ENCODE assay signal across 16 cellular contexts in genomic region chr1:901108-901859, GRCh38. TPM values are rescaled to one million over a fixed set of nuclear protein-coding genes. Genes with fewer than 3 reads are reported as not detected.
A peak's percentile ranks its signal among the peaks of the same experiment; 100 is the strongest.
DNase-seq lines count a peak whose midpoint lies in the region; ATAC-seq and TF ChIP-seq lines count a peak whose summit lies in the region.
"Had no signal": no experiment of that assay in that cellular context is flagged by ENCODE, and none has a peak within 500 bp of the region (broad histone marks: within the 10 kb centered on the region; RNA-seq: fewer than 3 reads in every experiment).

No MANE protein-coding gene starts in this region.

- no peaks in the 10 kb centered on the region for H3K9me3 ChIP-seq in heart right ventricle
- no peaks in the 10 kb centered on the region for H3K9me3 ChIP-seq in esophagus muscularis mucosa
- H3K9me3 ChIP-seq in suprapubic skin = no peaks in the 10 kb centered on the region
- H3K9me3 ChIP-seq: SJSA1 had no signal

- no peak for TF ChIP-seq POLR2A in esophagus muscularis mucosa (IDR thresholded peaks at IDR 0.05; ENCODE audit: low read depth)
- no peak for TF ChIP-seq POLR2A in suprapubic skin (IDR thresholded peaks at IDR 0.05)

- peak; percentile 29 for DNase-seq in Right ventricle myocardium superior
- DNase-seq in heart right ventricle = no peak
- peak; percentile 44 to 59 for DNase-seq in NCI-H526 (lab: John Stamatoyannopoulos, UW)
- DNase-seq in esophagus muscularis mucosa (ENCODE audit: extremely low spot score) = peak; percentile 60
- DNase-seq in suprapubic skin (ENCODE audit: low spot score in 2 of 2) = peak; percentile 52 to 54
- DNase-seq in COLO829 (ENCODE audit: low spot score) = no peak
- DNase-seq in NCI-H748 (lab: John Stamatoyannopoulos, UW; ENCODE audit: unreplicated experiment) = no peak
- DNase-seq: C1 segment of cervical spinal cord, GF-D8, HFFc6, NCI-H1417, NCI-H187 treated with DMSO at 0.1 percent for 48 hours, NCI-H748 treated with DMSO at 0.1 percent for 48 hours had no signal

- no peak for TF ChIP-seq EP300 in esophagus muscularis mucosa (IDR thresholded peaks at IDR 0.05)
- TF ChIP-seq EP300 in suprapubic skin (IDR thresholded peaks at IDR 0.05) = no peak

- intact Hi-C loops in Right ventricle myocardium superior (cut with DNase I) = no loop called here
- intact Hi-C loops in heart right ventricle (cut with DNase I) = loop anchor here in 3 of 10 donors (5.0 to 10.0 kb wide), 2 partner anchors 36 to 54 kb away; partner anchors contain the start of gene NOC2L (in 2 of the 3)
- intact Hi-C loops in esophagus muscularis mucosa (cut with DNase I) = loop anchor here (5.0 kb wide), 1 partner anchor 36 kb away; no protein-coding TSS in a partner anchor

- no peak overlapping the region for H3K27ac ChIP-seq in heart right ventricle
- H3K27ac ChIP-seq in esophagus muscularis mucosa (replicated peaks in 1 of 4) = no peak overlapping the region
- H3K27ac ChIP-seq in suprapubic skin = no peak overlapping the region
- H3K27ac ChIP-seq: RWPE1, SJSA1 had no signal

- no peaks in the 10 kb centered on the region for H3K36me3 ChIP-seq in heart right ventricle
- no peaks in the 10 kb centered on the region for H3K36me3 ChIP-seq in esophagus muscularis mucosa
- no peaks in the 10 kb centered on the region for H3K36me3 ChIP-seq in suprapubic skin
- H3K36me3 ChIP-seq: SJSA1 had no signal

- 79 to 80% methylated on average over 18 of the region's 18 CpGs for WGBS in heart right ventricle, 2 donors
- 86% methylated on average over 18 of the region's 18 CpGs for WGBS in esophagus muscularis mucosa
- 75% methylated on average over 18 of the region's 18 CpGs for WGBS in suprapubic skin

- no peak for ATAC-seq in Right ventricle myocardium superior (ENCODE audit: poor library complexity)
- no peak for ATAC-seq in heart right ventricle
- ATAC-seq in HG02678 (IDR thresholded peaks at IDR 0.05; ENCODE audit: unreplicated experiment) = no peak

- H3K4me3 ChIP-seq in heart right ventricle = no peak overlapping the region
- no peak overlapping the region for H3K4me3 ChIP-seq in esophagus muscularis mucosa
- no peak overlapping the region for H3K4me3 ChIP-seq in suprapubic skin
- H3K4me3 ChIP-seq: SJSA1 had no signal

- H3K4me1 ChIP-seq in heart right ventricle (peaks cover 3 to 25% (median 11%) of the 10 kb centered on the region in 9 donors), esophagus muscularis mucosa (peaks cover 9 to 25% (median 25%) of the 10 kb centered on the region in 4 donors), suprapubic skin (peaks cover 23% of the 10 kb centered on the region)

- TF ChIP-seq CTCF in heart right ventricle (IDR thresholded peaks at IDR 0.05) (no peak), esophagus muscularis mucosa (IDR thresholded peaks at IDR 0.05) (no peak), suprapubic skin (IDR thresholded peaks at IDR 0.05) (no peak)

- H3K27me3 ChIP-seq in heart right ventricle (peaks cover 0 to 46% (median 31%) of the 10 kb centered on the region in 7 donors), esophagus muscularis mucosa (peaks cover 0 to 73% (median 0%) of the 10 kb centered on the region in 4 donors), suprapubic skin (peaks cover 31% of the 10 kb centered on the region)

RNA-seq across cellular contexts. Expression of gene SAMD11, which starts 22.4 kb away (rescaled TPM):
- total RNA-seq in Right ventricle myocardium superior (1.5 TPM), heart right ventricle (1 to 10 TPM in 8 of 10 donors, under 1 TPM in 2; 0.87 to 2.2 (median 1.2) TPM), esophagus muscularis mucosa (10 to 100 TPM in 2 of 4 donors, 1 to 10 TPM in 2; 6.2 to 28.8 (median 13.9) TPM), suprapubic skin (1 to 10 TPM in 2 of 4 donors, under 1 TPM in 1, not detected in 1; 0.85 to 2.0 (median 1.5) TPM)
- polyA plus RNA-seq in heart right ventricle = 1 to 10 TPM; 1.5 to 2.4 TPM

RNA-seq across cellular contexts. Expression of gene NOC2L, which starts 57.8 kb away (rescaled TPM):
- 42.8 TPM for total RNA-seq in Right ventricle myocardium superior
- total RNA-seq in heart right ventricle = 10 to 100 TPM; 38.3 to 52.5 (median 42.6) TPM
- polyA plus RNA-seq in heart right ventricle = 10 to 100 TPM; 62.5 to 64.8 TPM
- total RNA-seq in esophagus muscularis mucosa = 10 to 100 TPM; 35.3 to 54.1 (median 47.5) TPM
- 10 to 100 TPM; 45.6 to 61.9 (median 56.3) TPM for total RNA-seq in suprapubic skin

RNA-seq across cellular contexts. Expression of gene KLHL17, which starts 59.1 kb away (rescaled TPM):
- 5.6 TPM for total RNA-seq in Right ventricle myocardium superior
- total RNA-seq in heart right ventricle = 1 to 10 TPM; 1.3 to 6.6 (median 3.2) TPM
- 10 to 100 TPM in 1 of 2 donors, 1 to 10 TPM in 1; 7.7 to 10.2 TPM for polyA plus RNA-seq in heart right ventricle
- total RNA-seq in esophagus muscularis mucosa = 10 to 100 TPM in 1 of 4 donors, 1 to 10 TPM in 3; 3.7 to 10.8 (median 6.2) TPM
- 10 to 100 TPM in 3 of 4 donors, 1 to 10 TPM in 1; 9.7 to 38.3 (median 17.0) TPM for total RNA-seq in suprapubic skin

Comparison
In these comparisons a context has a peak if more than half of its experiments do, and no peak if none do; other contexts are left out.
1. DNase-seq: peak in Right ventricle myocardium superior (single experiment), NCI-H526 (2 of 2), esophagus muscularis mucosa (single experiment) and suprapubic skin (2 of 2); none in heart right ventricle (0 of 2), COLO829 (single experiment) and NCI-H748 (single experiment).